8 cellular contexts compared by ENCODE assay signal in the genomic region with DNA sequence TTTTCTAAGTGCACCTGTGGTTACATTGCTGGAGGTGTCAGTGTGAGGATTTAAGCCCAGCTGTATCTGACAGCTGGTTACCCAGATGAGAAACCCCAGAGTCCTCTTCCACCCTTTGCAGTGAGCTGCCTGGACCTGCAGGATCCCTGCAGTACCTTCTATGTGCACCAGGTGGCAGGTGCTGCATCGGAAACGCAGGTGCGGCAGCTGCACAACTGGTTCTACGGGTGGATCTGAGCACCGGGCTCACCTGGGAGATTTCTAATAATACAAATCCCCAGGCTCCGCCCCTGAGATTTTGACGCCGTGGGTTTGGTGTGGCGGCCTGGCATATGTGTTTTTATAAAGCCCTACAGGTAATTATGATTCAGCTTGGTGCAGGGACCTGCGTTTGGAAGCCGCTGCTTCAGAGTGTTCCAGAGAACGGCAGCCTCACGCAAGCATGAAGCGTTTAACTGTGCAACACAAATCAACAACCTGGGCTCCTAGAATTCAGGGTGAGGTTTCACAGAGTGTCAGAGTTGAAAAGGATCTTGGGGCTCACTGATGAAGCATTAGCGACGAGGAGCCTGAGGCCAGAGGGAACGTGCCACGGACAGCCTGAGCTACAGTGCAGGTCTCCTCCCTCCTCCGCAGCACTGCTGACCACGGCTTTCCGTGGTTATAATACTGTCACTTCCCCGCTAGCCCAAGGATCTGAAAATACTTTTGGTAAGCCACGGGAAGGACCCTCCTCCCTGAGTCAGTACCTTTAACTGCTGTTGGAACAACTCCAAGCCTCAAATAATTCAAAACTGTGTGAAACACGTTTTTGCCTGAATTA.
DNase-seq lines count a peak whose midpoint lies in the region; ATAC-seq and TF ChIP-seq lines count a peak whose summit lies in the region.

No MANE protein-coding gene starts in this region.

- intact Hi-C loops in heart right ventricle (cut with DNase I) = no loop called here

- H3K79me2 ChIP-seq in GM23248 (ENCODE audit: insufficient read depth) = no peaks in the 10 kb centered on the region

- peak; percentile 98 for ATAC-seq in RWPE2 (ENCODE audit: low read depth)
- ATAC-seq in heart right ventricle = peak in 2 of 8 donors; percentile 42 to 62

- peaks cover 32% of the 10 kb centered on the region; the same call in 1 of the 2 replicates for H3K27me3 ChIP-seq in GM23248 (replicated peaks; ENCODE audit: insufficient read depth)
- H3K27me3 ChIP-seq in RWPE2 (ENCODE audit: insufficient read depth, poor library complexity, severe bottlenecking) = peaks cover 33% of the 10 kb centered on the region
- H3K27me3 ChIP-seq in heart right ventricle = peaks cover 0 to 72% (median 45%) of the 10 kb centered on the region in 7 donors

- DNase-seq in ELF-1 (ENCODE audit: low read depth, low spot score) = peak; percentile 89
- peak; percentile 55 for DNase-seq in GM23248
- peak; percentile 31 for DNase-seq in LHCN-M2 (ENCODE audit: low read depth)
- DNase-seq in RWPE2 (ENCODE audit: low spot score) = peak; percentile 76
- peak; percentile 87 for DNase-seq in activated effector memory CD4-positive, alpha-beta T cell treated with anti-CD3 and anti-CD28 coated beads, Interleukin-2, amount 50 U/mL, for 16 hours
- DNase-seq in heart right ventricle = peak; percentile 29 to 35
- DNase-seq in skeletal muscle cell (ENCODE audit: low read depth) = peak; percentile 10
- DNase-seq in inferior parietal cortex (ENCODE audit: extremely low spot score) = no peak

- no peaks in the 10 kb centered on the region for H3F3A ChIP-seq in GM23248 (ENCODE audit: insufficient read depth)

- no peaks in the 10 kb centered on the region for H4K20me1 ChIP-seq in GM23248 (ENCODE audit: insufficient read depth)

- no peak overlapping the region for H3K9ac ChIP-seq in GM23248

- no peak overlapping the region for H3K27ac ChIP-seq in GM23248
- H3K27ac ChIP-seq in RWPE2 (ENCODE audit: poor library complexity, severe bottlenecking) = no peak overlapping the region
- no peak overlapping the region for H3K27ac ChIP-seq in heart right ventricle

- WGBS in GM23248 (ENCODE audit: low coverage in 1 of 2, low lambda C conversion rate in 2 of 2, missing lambda C conversion rate in 2 of 2), 2 experiments = 42 to 45% methylated on average over 24 of the region's 24 CpGs
- WGBS in heart right ventricle, 2 donors = 40 to 42% methylated on average over 24 of the region's 24 CpGs

- no peaks in the 10 kb centered on the region for H3K9me3 ChIP-seq in GM23248 (ENCODE audit: low read depth)
- no peaks in the 10 kb centered on the region for H3K9me3 ChIP-seq in RWPE2 (ENCODE audit: severe bottlenecking)
- H3K9me3 ChIP-seq in heart right ventricle = peaks cover 0 to 11% (median 0%) of the 10 kb centered on the region in 11 donors

- in situ Hi-C loops in GM23248 (cut with MboI) = no loop called here

- peak; percentile 85 for TF ChIP-seq CTCF in RWPE2 (IDR thresholded peaks at IDR 0.05; ENCODE audit: poor library complexity, severe bottlenecking)
- TF ChIP-seq CTCF in heart right ventricle (IDR thresholded peaks at IDR 0.05) = peak; percentile 41 to 74 (median 67)

- no peak overlapping the region for H2AFZ ChIP-seq in GM23248

- no peaks in the 10 kb centered on the region for H3K4me1 ChIP-seq in GM23248 (ENCODE audit: insufficient read depth)
- no peaks in the 10 kb centered on the region for H3K4me1 ChIP-seq in RWPE2 (ENCODE audit: insufficient read depth, poor library complexity, severe bottlenecking)
- H3K4me1 ChIP-seq in heart right ventricle = no peaks in the 10 kb centered on the region

- no peaks in the 10 kb centered on the region for H3K36me3 ChIP-seq in GM23248 (ENCODE audit: low read depth)
- no peaks in the 10 kb centered on the region for H3K36me3 ChIP-seq in RWPE2 (ENCODE audit: low read depth)
- no peaks in the 10 kb centered on the region for H3K36me3 ChIP-seq in heart right ventricle

- H3K4me3 ChIP-seq in GM23248 (no peak overlapping the region), RWPE2 (ENCODE audit: severe bottlenecking) (no peak overlapping the region), heart right ventricle (no peak overlapping the region), skeletal muscle cell (ENCODE audit: low read depth, low read length) (no peak overlapping the region)

- no peaks in the 10 kb centered on the region for H3K9me2 ChIP-seq in GM23248 (ENCODE audit: insufficient read depth)

- H3K4me2 ChIP-seq in GM23248 (ENCODE audit: unreplicated experiment) = no peak overlapping the region
